In the genomic region with DNA sequence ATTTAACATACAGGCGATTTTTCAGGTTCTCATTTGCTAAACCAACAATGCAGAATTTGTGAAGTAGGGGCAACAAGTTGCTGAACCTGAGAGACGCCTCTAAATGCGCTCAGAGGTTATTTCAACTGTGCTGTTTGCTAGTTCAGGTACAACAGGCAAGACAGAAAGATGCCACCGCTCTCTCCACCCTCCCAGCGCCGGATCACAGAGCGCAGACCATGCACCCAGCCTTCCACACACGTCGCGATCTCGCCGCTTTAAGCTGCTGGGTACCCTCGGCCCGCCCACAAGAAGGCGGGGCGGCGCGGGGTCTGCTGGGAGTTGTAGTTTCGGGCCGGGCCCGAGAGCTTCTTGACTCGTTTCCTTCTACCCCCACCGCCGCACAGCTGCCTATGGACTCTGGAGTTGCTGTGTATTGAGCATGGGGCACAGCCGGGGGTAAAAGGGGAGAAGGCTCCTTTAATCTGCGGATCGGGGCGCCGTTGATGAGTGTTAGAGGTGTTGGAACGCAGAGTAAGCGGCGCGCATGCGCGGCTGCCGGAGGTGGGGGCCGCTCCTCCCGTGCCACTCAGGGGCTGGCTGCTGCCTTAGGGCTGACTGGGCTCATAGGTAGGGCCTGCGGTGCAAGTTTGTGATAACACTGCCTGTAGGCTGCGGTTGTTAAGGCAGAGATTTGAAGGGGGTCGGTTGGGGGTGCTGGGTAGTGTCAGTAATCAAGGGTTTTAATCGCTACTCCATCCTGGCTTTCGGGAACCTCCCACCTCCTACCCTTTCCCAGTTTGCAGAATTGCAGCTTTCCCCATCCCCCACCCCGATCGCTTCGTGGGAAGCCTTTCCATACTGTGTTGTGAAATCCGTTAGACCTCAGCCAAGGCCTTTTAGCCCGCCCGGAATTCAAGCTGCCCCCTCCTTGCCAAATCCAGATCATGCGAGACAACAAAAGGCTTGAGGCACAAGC, we compare ENCODE assay signal across 8 cellular contexts. TPM values are rescaled to one million over a fixed set of nuclear protein-coding genes. Genes with fewer than 3 reads are reported as not detected.
A peak's percentile ranks its signal among the peaks of the same experiment; 100 is the strongest.
DNase-seq lines count a peak whose midpoint lies in the region; ATAC-seq and TF ChIP-seq lines count a peak whose summit lies in the region.

No MANE protein-coding gene starts in this region.

- no peaks in the 10 kb centered on the region for H3K9me3 ChIP-seq in CD8-positive, alpha-beta T cell (ENCODE audit: low read length)
- no peaks in the 10 kb centered on the region for H3K9me3 ChIP-seq in effector memory CD4-positive, alpha-beta T cell (ENCODE audit: control insufficient read depth, low read length)
- H3K9me3 ChIP-seq in mesenchymal stem cell (ENCODE audit: control insufficient read depth, low read length) = no peaks in the 10 kb centered on the region

- H3K27me3 ChIP-seq in CD8-positive, alpha-beta T cell (ENCODE audit: insufficient read depth, low read length) = no peaks in the 10 kb centered on the region
- no peaks in the 10 kb centered on the region for H3K27me3 ChIP-seq in effector memory CD4-positive, alpha-beta T cell (replicated peaks; ENCODE audit: control insufficient read depth, insufficient read depth, low read length, poor library complexity, severe bottlenecking)
- H3K27me3 ChIP-seq in mesenchymal stem cell (ENCODE audit: control insufficient read depth in 1 of 2, insufficient read depth in 1 of 2, low read length in 2 of 2) = no peaks in the 10 kb centered on the region

- H3K27me3 Mint-ChIP-seq in CD8-positive, alpha-beta T cell (ENCODE audit: low read depth) = peaks cover 5% of the 10 kb centered on the region

- peak overlapping the region; percentile 96 to 98 for H2BK12ac ChIP-seq in mesenchymal stem cell (ENCODE audit: low read length in 2 of 2)

- TF ChIP-seq CTCF in CD8-positive, alpha-beta T cell (IDR thresholded peaks at IDR 0.05) = no peak
- no peak for TF ChIP-seq CTCF in GM20000 (IDR thresholded peaks at IDR 0.05; ENCODE audit: extremely low read depth, missing control alignments)

- H3K4me1 Mint-ChIP-seq in CD8-positive, alpha-beta T cell (ENCODE audit: low read depth) = peaks cover 13% of the 10 kb centered on the region

- H2BK5ac ChIP-seq in mesenchymal stem cell (ENCODE audit: low read depth, low read length, poor library complexity, severe bottlenecking) = peak overlapping the region; percentile 100

- peak overlapping the region; percentile 100 for H4K91ac ChIP-seq in mesenchymal stem cell (ENCODE audit: low read length)

- peak overlapping the region; percentile 73 for H3K27ac Mint-ChIP-seq in CD8-positive, alpha-beta T cell

- H3K4me3 ChIP-seq in CD8-positive, alpha-beta T cell (ENCODE audit: low read depth, low read length) = peak overlapping the region; percentile 86
- peak overlapping the region; percentile 62 for H3K4me3 ChIP-seq in effector memory CD4-positive, alpha-beta T cell (ENCODE audit: insufficient read depth, low read depth, low read length, poor library complexity, severe bottlenecking)
- peak overlapping the region; percentile 85 to 87 for H3K4me3 ChIP-seq in mesenchymal stem cell (ENCODE audit: insufficient read depth in 1 of 2, low read depth in 1 of 2, low read length in 2 of 2)

- WGBS in mesenchymal stem cell = 3% methylated on average over 42 of the region's 50 CpGs

- no peaks in the 10 kb centered on the region for H3K36me3 ChIP-seq in CD8-positive, alpha-beta T cell (ENCODE audit: insufficient read depth, low read length)
- no peaks in the 10 kb centered on the region for H3K36me3 ChIP-seq in effector memory CD4-positive, alpha-beta T cell (ENCODE audit: control insufficient read depth, insufficient read depth, low read length)
- no peaks in the 10 kb centered on the region for H3K36me3 ChIP-seq in mesenchymal stem cell (ENCODE audit: control insufficient read depth in 1 of 2, insufficient read depth in 2 of 2, low read depth in 1 of 2, low read length in 2 of 2)

- no peaks in the 10 kb centered on the region for H3K36me3 Mint-ChIP-seq in CD8-positive, alpha-beta T cell

- H3K27ac ChIP-seq in CD8-positive, alpha-beta T cell (ENCODE audit: low read depth, low read length) = peak overlapping the region; percentile 11
- peak overlapping the region; percentile 54 for H3K27ac ChIP-seq in effector memory CD4-positive, alpha-beta T cell (ENCODE audit: insufficient read depth, low read length, poor library complexity, severe bottlenecking)
- H3K27ac ChIP-seq in mesenchymal stem cell (ENCODE audit: low read length, poor library complexity, severe bottlenecking) = peak overlapping the region; percentile 95

- POLR2A ChIA-PET in CD8-positive, alpha-beta T cell (lab: Charles Lee) = interaction anchor here (0.6 kb wide), 1 partner anchor 276 kb away, joined by 3 read pairs; a partner anchor contains a TSS

- no peaks in the 10 kb centered on the region for H3K9me3 Mint-ChIP-seq in CD8-positive, alpha-beta T cell

- ATAC-seq in CD8-positive, alpha-beta T cell = peak; percentile 98

- peak; percentile 77 to 91 (median 84) for DNase-seq in CD8-positive, alpha-beta T cell
- DNase-seq in GM20000 (ENCODE audit: low spot score) (peak; percentile 81), HS-5 (ENCODE audit: low read depth) (peak; percentile 67), mesenchymal stem cell (peak; percentile 93)
- DNase-seq in NK-92 treated with Interleukin-12 subunit alpha and Interleukin-12 subunit beta, amount 100 ng/mL, for 24 hours (lab: John Stamatoyannopoulos, UW) = peak; percentile 84
- DNase-seq in activated CD8-positive, alpha-beta memory T cell treated with anti-CD3 and anti-CD28 coated beads for 48 hours (ENCODE audit: low read depth in 2 of 3, low spot score in 2 of 3) = peak; percentile 63 to 81 (median 72)
- peak; percentile 66 to 77 (median 76) for DNase-seq in effector memory CD4-positive, alpha-beta T cell
- peak; percentile 75 for DNase-seq in stimulated activated CD8-positive, alpha-beta memory T cell treated with anti-CD3 and anti-CD28 coated beads, Interleukin-12 subunit alpha, Interleukin-12 subunit beta, amount 100 ng/mL, for 1 hour (ENCODE audit: low read depth)

- peak overlapping the region; percentile 91 for H3K4me3 Mint-ChIP-seq in CD8-positive, alpha-beta T cell

- peaks cover 14% of the 10 kb centered on the region for H3K4me1 ChIP-seq in CD8-positive, alpha-beta T cell (ENCODE audit: insufficient read depth, low read length)
- H3K4me1 ChIP-seq in effector memory CD4-positive, alpha-beta T cell (ENCODE audit: control insufficient read depth, insufficient read depth, low read length, poor library complexity, severe bottlenecking) = peaks cover 8% of the 10 kb centered on the region
- H3K4me1 ChIP-seq in mesenchymal stem cell (ENCODE audit: control insufficient read depth, insufficient read depth, low read depth, low read length) = peaks cover 6% of the 10 kb centered on the region

- intact Hi-C loops in CD8-positive, alpha-beta T cell (cut with DNase I, micrococcal nuclease) = loop anchor here (1.0 to 10.0 kb wide), 9 partner anchors 22 to 874 kb away; a partner anchor contains a TSS

- H2AFZ ChIP-seq in mesenchymal stem cell (ENCODE audit: low read depth, low read length) = peak overlapping the region; percentile 97

- H3K4me2 ChIP-seq in mesenchymal stem cell (ENCODE audit: low read length, poor library complexity, severe bottlenecking) = peak overlapping the region; percentile 73

- H3K18ac ChIP-seq in mesenchymal stem cell (ENCODE audit: low read depth in 1 of 2, low read length in 2 of 2) = peak overlapping the region; percentile 100

- H3K23ac ChIP-seq in mesenchymal stem cell (ENCODE audit: low read length in 2 of 2) = peak overlapping the region in 1 of 2 experiments; percentile 90

- CTCF ChIA-PET in CD8-positive, alpha-beta T cell (lab: Charles Lee) = no interaction called here

- peak overlapping the region; percentile 62 to 94 for H3K14ac ChIP-seq in mesenchymal stem cell (ENCODE audit: low read length in 2 of 2)

- peak overlapping the region; percentile 91 for H3K9ac ChIP-seq in mesenchymal stem cell (ENCODE audit: low read length)

- no peaks in the 10 kb centered on the region for H3K79me1 ChIP-seq in mesenchymal stem cell (replicated peaks; ENCODE audit: low read length, poor library complexity, severe bottlenecking)

- H2BK120ac ChIP-seq in mesenchymal stem cell (ENCODE audit: low read depth, low read length) = peak overlapping the region; percentile 98

- H3K4ac ChIP-seq in mesenchymal stem cell (ENCODE audit: low read depth in 1 of 2, low read length in 2 of 2) = peak overlapping the region; percentile 98 to 100

- H4K8ac ChIP-seq in mesenchymal stem cell (ENCODE audit: low read length) = peak overlapping the region; percentile 100

- peak overlapping the region; percentile 99 for H2BK15ac ChIP-seq in mesenchymal stem cell (ENCODE audit: low read depth, poor library complexity, severe bottlenecking)

- H2AK5ac ChIP-seq in mesenchymal stem cell (ENCODE audit: low read length, severe bottlenecking) = no peak overlapping the region

RNA-seq across cellular contexts. Expression of a gene that starts 40.3 kb away (rescaled TPM):
- total RNA-seq in CD8-positive, alpha-beta T cell = 10 to 100 TPM; 11.2 to 11.4 TPM
- polyA plus RNA-seq in mesenchymal stem cell (2013, experiment 1 of 2) = 27.2 TPM
- polyA plus RNA-seq in mesenchymal stem cell (2013, experiment 2 of 2) = 25.4 TPM

Comparison
In these comparisons a context has a peak if more than half of its experiments do, and no peak if none do; other contexts are left out.
1. Peak in every context shown above with its lines: DNase-seq, ATAC-seq, H3K4me3 ChIP-seq and H3K27ac ChIP-seq.
2. H3K27ac ChIP-seq: peak in every context shown above with its lines; median percentile 95 in mesenchymal stem cell; 54 in effector memory CD4-positive, alpha-beta T cell; 11 in CD8-positive, alpha-beta T cell.